Comparison of ENCODE assay signal across 8 cellular contexts in genomic region chr6:136822379-136823127, GRCh38. TPM values are rescaled to one million over a fixed set of nuclear protein-coding genes. Genes with fewer than 3 reads are reported as not detected.
DNase-seq lines count a peak whose midpoint lies in the region; ATAC-seq and TF ChIP-seq lines count a peak whose summit lies in the region.

TSS of gene PEX7 (plus strand) at chr6:136822592. CDS start at chr6:136822666, 74 bp downstream.

- H3K36me3 Mint-ChIP-seq in activated naive CD8-positive, alpha-beta T cell treated with anti-CD3 and anti-CD28 coated beads, Interleukin-2, amount 10 ng/mL, durations not matched to agents 7 days and 5 days: peaks cover 18% of the 10 kb centered on the region
- peaks cover 12% of the 10 kb centered on the region for H3K36me3 Mint-ChIP-seq in osteocyte (ENCODE audit: unreplicated experiment)

- intact Hi-C loops in Right ventricle myocardium inferior (cut with DNase I): loop anchor here (2.0 kb wide), 1 partner anchor 30 kb away; the partner anchor contains the start of gene MAP3K5

- H3K9me3 ChIP-seq in thymus (ENCODE audit: control insufficient read depth): no peaks in the 10 kb centered on the region

- DNase-seq in GM12865 (ENCODE audit: low read depth): peak; percentile 94
- peak; percentile 73 for DNase-seq in NCI-H1092 (lab: John Stamatoyannopoulos, UW)
- peak; percentile 59 for DNase-seq in SKM-1 (lab: John Stamatoyannopoulos, UW; ENCODE audit: unreplicated experiment)
- peak; percentile 90 for DNase-seq in activated naive CD8-positive, alpha-beta T cell treated with anti-CD3 and anti-CD28 coated beads, Interleukin-2, amount 10 ng/mL, durations not matched to agents 7 days and 5 days
- peak; percentile 92 for DNase-seq in Right ventricle myocardium inferior (ENCODE audit: missing footprints)
- DNase-seq in osteocyte (ENCODE audit: extremely low spot score, unreplicated experiment): peak; percentile 95

- H3K4me1 Mint-ChIP-seq in activated naive CD8-positive, alpha-beta T cell treated with anti-CD3 and anti-CD28 coated beads, Interleukin-2, amount 10 ng/mL, durations not matched to agents 7 days and 5 days: peaks cover 9% of the 10 kb centered on the region
- peaks cover 8% of the 10 kb centered on the region for H3K4me1 Mint-ChIP-seq in osteocyte (ENCODE audit: unreplicated experiment)

- H3K4me3 Mint-ChIP-seq in activated naive CD8-positive, alpha-beta T cell treated with anti-CD3 and anti-CD28 coated beads, Interleukin-2, amount 10 ng/mL, durations not matched to agents 7 days and 5 days: peak within 1 kb of the TSS; percentile 89
- peak within 1 kb of the TSS; percentile 90 for H3K4me3 Mint-ChIP-seq in osteocyte (ENCODE audit: unreplicated experiment)

- TF ChIP-seq CTCF in GM12865 (IDR thresholded peaks at IDR 0.05; ENCODE audit: insufficient read depth, low read depth, low read length, missing control alignments) (peak; percentile 68), osteocyte (IDR thresholded peaks at IDR 0.05) (peak; percentile 81)

- POLR2A ChIA-PET in activated naive CD8-positive, alpha-beta T cell treated with anti-CD3 and anti-CD28 coated beads, Interleukin-2, amount 10 ng/mL, durations not matched to agents 7 days and 5 days (lab: Charles Lee): interaction anchor here (1.3 to 2.3 kb wide), 2 partner anchors 30 to 533 kb away, joined by 7 to 12 read pairs; partner anchors contain the start of genes BCLAF1 and MAP3K5

- H3K4me3 ChIP-seq in GM12865 (ENCODE audit: low read depth, low read length) (peak within 1 kb of the TSS; percentile 93), thymus (ENCODE audit: low read length) (peak within 1 kb of the TSS; percentile 85)

- WGBS in thymus: under 1% methylated on average over 78 of the region's 78 CpGs

- peak; percentile 95 for ATAC-seq in HG02623 (IDR thresholded peaks at IDR 0.05; ENCODE audit: unreplicated experiment)
- ATAC-seq in activated naive CD8-positive, alpha-beta T cell treated with anti-CD3 and anti-CD28 coated beads, Interleukin-2, amount 10 ng/mL, durations not matched to agents 7 days and 5 days (ENCODE audit: low read depth): peak; percentile 96
- ATAC-seq in Right ventricle myocardium inferior: peak; percentile 95

- H3K4me1 ChIP-seq in thymus (ENCODE audit: control insufficient read depth, insufficient read depth, low read length): no peaks in the 10 kb centered on the region

- no peaks in the 10 kb centered on the region for H3K9me3 Mint-ChIP-seq in activated naive CD8-positive, alpha-beta T cell treated with anti-CD3 and anti-CD28 coated beads, Interleukin-2, amount 10 ng/mL, durations not matched to agents 7 days and 5 days
- no peaks in the 10 kb centered on the region for H3K9me3 Mint-ChIP-seq in osteocyte (ENCODE audit: unreplicated experiment)

- H3K36me3 ChIP-seq in thymus (ENCODE audit: control insufficient read depth, insufficient read depth): peaks cover 3% of the 10 kb centered on the region

- H3K27ac Mint-ChIP-seq in activated naive CD8-positive, alpha-beta T cell treated with anti-CD3 and anti-CD28 coated beads, Interleukin-2, amount 10 ng/mL, durations not matched to agents 7 days and 5 days: peak within 1 kb of the TSS; percentile 92
- peak within 1 kb of the TSS; percentile 87 for H3K27ac Mint-ChIP-seq in osteocyte (ENCODE audit: unreplicated experiment)

- peaks cover 2% of the 10 kb centered on the region for H3K27me3 Mint-ChIP-seq in activated naive CD8-positive, alpha-beta T cell treated with anti-CD3 and anti-CD28 coated beads, Interleukin-2, amount 10 ng/mL, durations not matched to agents 7 days and 5 days
- peaks cover 8% of the 10 kb centered on the region for H3K27me3 Mint-ChIP-seq in osteocyte (ENCODE audit: unreplicated experiment)

- no peaks in the 10 kb centered on the region for H3K27me3 ChIP-seq in thymus (ENCODE audit: control insufficient read depth, insufficient read depth)

- H3K27ac ChIP-seq in thymus (ENCODE audit: low read depth): peak within 1 kb of the TSS; percentile 92

RNA-seq across cellular contexts. Expression of gene PEX7, which starts in this region (rescaled TPM):
- total RNA-seq in activated naive CD8-positive, alpha-beta T cell treated with anti-CD3 and anti-CD28 coated beads, Interleukin-2, amount 10 ng/mL, durations not matched to agents 7 days and 5 days: 1 to 10 TPM; 3.0 to 3.7 TPM
- total RNA-seq in Right ventricle myocardium inferior (11.7 TPM), osteocyte (5.2 and 6.3 TPM in 2 replicates)
- polyA plus RNA-seq in thymus: 8.4 TPM

Comparison
In these comparisons a context has a peak if more than half of its experiments do, and no peak if none do; other contexts are left out.
1. Peak in every context shown above with its lines: DNase-seq, ATAC-seq, H3K4me3 ChIP-seq and H3K27ac ChIP-seq.